ENCODE assay signal across 11 cellular contexts in genomic region chr9:28212979-28213378, GRCh38.
A peak's percentile ranks its signal among the peaks of the same experiment; 100 is the strongest.
DNase-seq lines count a peak whose midpoint lies in the region; ATAC-seq and TF ChIP-seq lines count a peak whose summit lies in the region.
"Had no signal": no experiment of that assay in that cellular context is flagged by ENCODE, and none has a peak within 500 bp of the region (broad histone marks: within the 10 kb centered on the region; RNA-seq: fewer than 3 reads in every experiment).

No MANE protein-coding gene starts in this region.

- H3K27me3 ChIP-seq in heart left ventricle: no peaks in the 10 kb centered on the region
- no peaks in the 10 kb centered on the region for H3K27me3 ChIP-seq in left ventricle myocardium inferior (ENCODE audit: low read depth)
- H3K27me3 ChIP-seq in upper lobe of right lung: no peaks in the 10 kb centered on the region

- H3K36me3 ChIP-seq in heart left ventricle (no peaks in the 10 kb centered on the region), left ventricle myocardium inferior (no peaks in the 10 kb centered on the region), upper lobe of right lung (no peaks in the 10 kb centered on the region)

- no peaks in the 10 kb centered on the region for H3K9me3 ChIP-seq in heart left ventricle
- no peaks in the 10 kb centered on the region for H3K9me3 ChIP-seq in left ventricle myocardium inferior (replicated peaks)
- no peaks in the 10 kb centered on the region for H3K9me3 ChIP-seq in upper lobe of right lung

- TF ChIP-seq POLR2A in heart left ventricle (IDR thresholded peaks at IDR 0.05): no peak
- no peak for TF ChIP-seq POLR2A in lower leg skin (IDR thresholded peaks at IDR 0.05)

- DNase-seq in heart left ventricle: no peak
- no peak for DNase-seq in left ventricle myocardium inferior
- DNase-seq in NCI-H2196 treated with DMSO at 0.1 percent for 48 hours (lab: John Stamatoyannopoulos, UW; ENCODE audit: unreplicated experiment): peak; percentile 7
- peak; percentile 80 for DNase-seq in epithelial cell of proximal tubule (ENCODE audit: low read depth)
- no peak for DNase-seq in upper lobe of right lung
- DNase-seq in ureter (ENCODE audit: low spot score): no peak
- DNase-seq in lower leg skin (ENCODE audit: low spot score in 2 of 2): no peak
- DNase-seq: activated CD8-positive, alpha-beta memory T cell treated with anti-CD3 and anti-CD28 coated beads for 24 hours; CD4-positive, CD25-positive, alpha-beta regulatory T cell; NCI-H2029 had no signal

- H3K4me1 ChIP-seq in heart left ventricle (peaks cover 0 to 4% (median 0%) of the 10 kb centered on the region in 12 donors), left ventricle myocardium inferior (no peaks in the 10 kb centered on the region), upper lobe of right lung (no peaks in the 10 kb centered on the region)

- intact Hi-C loops in heart left ventricle (cut with DNase I): loop anchor here in 1 of 10 donors (10.0 kb wide), 1 partner anchor 62 kb away; no protein-coding TSS in a partner anchor
- intact Hi-C loops in left ventricle myocardium inferior (cut with micrococcal nuclease): no loop called here
- intact Hi-C loops in upper lobe of right lung (cut with DNase I): no loop called here
- intact Hi-C loops in lower leg skin (cut with DNase I; ENCODE audit: low total_unique reads): no loop called here

- TF ChIP-seq CTCF in heart left ventricle (IDR thresholded peaks at IDR 0.05) (no peak), left ventricle myocardium inferior (IDR thresholded peaks at IDR 0.05; ENCODE audit: borderline replicate concordance) (no peak), epithelial cell of proximal tubule (conservative IDR thresholded peaks at IDR 0.05; ENCODE audit: low read depth, low read length) (no peak), upper lobe of right lung (IDR thresholded peaks at IDR 0.05) (no peak), lower leg skin (IDR thresholded peaks at IDR 0.05) (no peak)

- H3K27ac ChIP-seq in heart left ventricle (no peak overlapping the region), left ventricle myocardium inferior (replicated peaks) (no peak overlapping the region), upper lobe of right lung (no peak overlapping the region)

- H3K4me3 ChIP-seq in heart left ventricle: no peak overlapping the region
- no peak overlapping the region for H3K4me3 ChIP-seq in left ventricle myocardium inferior
- H3K4me3 ChIP-seq in epithelial cell of proximal tubule (ENCODE audit: low read depth, low read length): no peak overlapping the region
- no peak overlapping the region for H3K4me3 ChIP-seq in upper lobe of right lung
- no peak overlapping the region for H3K4me3 ChIP-seq in lower leg skin (ENCODE audit: low read depth, poor library complexity, severe bottlenecking)

- ATAC-seq in heart left ventricle (peak in 3 of 4 donors; percentile 49 to 69 (median 52)), upper lobe of right lung (peak; percentile 81), GM18519 (IDR thresholded peaks at IDR 0.05; ENCODE audit: low FRiP score, unreplicated experiment) (no peak)

Comparison
In these comparisons a context has a peak if more than half of its experiments do, and no peak if none do; other contexts are left out.
1. DNase-seq: peak in NCI-H2196 treated with DMSO at 0.1 percent for 48 hours (single experiment) and epithelial cell of proximal tubule (single experiment); none in heart left ventricle (0 of 5), left ventricle myocardium inferior (single experiment), upper lobe of right lung (single experiment), ureter (single experiment) and lower leg skin (0 of 2).